ENCODE assay signal across 9 cellular contexts in genomic region chr17:16486373-16487250, GRCh38. TPM values are rescaled to one million over a fixed set of nuclear protein-coding genes. Genes with fewer than 3 reads are reported as not detected.
DNase-seq lines count a peak whose midpoint lies in the region; ATAC-seq and TF ChIP-seq lines count a peak whose summit lies in the region.
"Had no signal": no experiment of that assay in that cellular context is flagged by ENCODE, and none has a peak within 500 bp of the region (broad histone marks: within the 10 kb centered on the region; RNA-seq: fewer than 3 reads in every experiment).

No MANE protein-coding gene starts in this region.

- H3K36me3 ChIP-seq in mucosa of descending colon (ENCODE audit: low read depth), result no peaks in the 10 kb centered on the region
- H3K36me3 ChIP-seq: HAP-1 had no signal

- peaks cover 58% of the 10 kb centered on the region for H3K4me1 ChIP-seq in mucosa of descending colon (ENCODE audit: low read depth)

- DNase-seq in GM03348 (ENCODE audit: low spot score) (peak; percentile 66), NCI-H69 (lab: John Stamatoyannopoulos, UW) (peak; percentile 96), epithelial cell of proximal tubule (ENCODE audit: low read depth) (peak; percentile 65), mucosa of descending colon (peak; percentile 96 to 97 (median 96)), CD1c-positive myeloid dendritic cell (ENCODE audit: extremely low spot score) (no peak), SIG-M5 treated with dmso at 0.1 percent for 504 hours (lab: John Stamatoyannopoulos, UW; ENCODE audit: unreplicated experiment) (no peak), NK-92 (lab: John Stamatoyannopoulos, UW; ENCODE audit: unreplicated experiment) (no peak)
- DNase-seq in NK-92 treated with Interleukin-12 subunit alpha and Interleukin-12 subunit beta, amount 100 ng/mL, for 24 hours (lab: John Stamatoyannopoulos, UW), result no peak

- peak overlapping the region; percentile 23 for H3K4me3 ChIP-seq in epithelial cell of proximal tubule (ENCODE audit: low read depth, low read length)
- no peak overlapping the region for H3K4me3 ChIP-seq in mucosa of descending colon
- H3K4me3 ChIP-seq: HAP-1 had no signal

- no peak for TF ChIP-seq CTCF in epithelial cell of proximal tubule (conservative IDR thresholded peaks at IDR 0.05; ENCODE audit: low read depth, low read length)
- no peak for TF ChIP-seq CTCF in mucosa of descending colon (IDR thresholded peaks at IDR 0.05)

- ATAC-seq in mucosa of descending colon, result peak; percentile 80

- no peaks in the 10 kb centered on the region for H3K9me3 ChIP-seq in mucosa of descending colon
- H3K9me3 ChIP-seq: HAP-1 had no signal

- intact Hi-C loops in mucosa of descending colon (cut with DNase I, micrococcal nuclease), result no loop called here

RNA-seq across cellular contexts. Expression of gene LRRC75A, which starts 5.4 kb away (rescaled TPM):
- 0.22 and 0.23 TPM in 2 replicates for total RNA-seq in epithelial cell of proximal tubule
- 10 to 100 TPM; 37.1 to 85.7 (median 52.6) TPM for total RNA-seq in mucosa of descending colon

Comparison
In these comparisons a context has a peak if more than half of its experiments do, and no peak if none do; other contexts are left out.
1. DNase-seq: peak in GM03348 (single experiment), NCI-H69 (single experiment), epithelial cell of proximal tubule (single experiment) and mucosa of descending colon (3 of 3); none in NK-92 treated with Interleukin-12 subunit alpha and Interleukin-12 subunit beta, amount 100 ng/mL, for 24 hours (single experiment), CD1c-positive myeloid dendritic cell (single experiment), SIG-M5 treated with dmso at 0.1 percent for 504 hours (single experiment) and NK-92 (single experiment).
2. RNA of gene LRRC75A, which starts 5.4 kb away (total RNA-seq): 37.1 to 85.7 TPM in mucosa of descending colon; 0.22 to 0.23 TPM in epithelial cell of proximal tubule; every median in the first group is over 10 times any median in the second.